ENCODE assay signal across 17 cellular contexts in the genomic region with DNA sequence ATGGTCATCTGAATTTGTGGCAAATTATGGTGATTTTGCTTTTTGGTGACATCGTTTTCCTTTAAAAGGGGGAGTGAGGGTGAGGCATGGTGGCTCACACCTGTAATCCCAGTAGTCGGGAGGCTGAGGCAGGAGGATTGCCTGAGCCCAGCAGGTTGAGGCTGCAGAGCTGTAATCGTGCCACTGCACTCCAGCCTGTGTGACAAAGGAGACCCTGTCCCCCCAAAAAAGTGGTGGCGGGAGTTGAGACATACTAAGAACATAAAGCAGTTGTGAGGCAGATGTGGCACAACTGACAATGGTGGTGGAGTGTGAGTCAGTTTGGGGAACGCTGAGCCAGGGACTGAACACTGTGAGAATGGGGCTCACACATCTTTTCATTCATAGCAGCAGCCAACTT. TPM values are rescaled to one million over a fixed set of nuclear protein-coding genes. Genes with fewer than 3 reads are reported as not detected.
DNase-seq lines count a peak whose midpoint lies in the region; ATAC-seq and TF ChIP-seq lines count a peak whose summit lies in the region.
"Had no signal": no experiment of that assay in that cellular context is flagged by ENCODE, and none has a peak within 500 bp of the region (broad histone marks: within the 10 kb centered on the region; RNA-seq: fewer than 3 reads in every experiment).

No MANE protein-coding gene starts in this region.

- H3K36me3 Mint-ChIP-seq in stimulated activated naive B cell treated with anti-CD40 and anti-IgM and Interleukin-4, amounts not matched to agents 10 μg/mL and 1 μg/mL and 100 μg/mL, for 72 hours = peaks cover 11 to 43% of the 10 kb centered on the region in 2 donors

- no peaks in the 10 kb centered on the region for H3K4me1 ChIP-seq in cardiac muscle cell (ENCODE audit: low read depth)
- no peaks in the 10 kb centered on the region for H3K4me1 ChIP-seq in right cardiac atrium (ENCODE audit: control insufficient read depth, insufficient read depth, low read length)
- H3K4me1 ChIP-seq: BE2C had no signal

- no peaks in the 10 kb centered on the region for H3K27me3 Mint-ChIP-seq in stimulated activated naive B cell treated with anti-CD40 and anti-IgM and Interleukin-4, amounts not matched to agents 10 μg/mL and 1 μg/mL and 100 μg/mL, for 72 hours
- H3K27me3 Mint-ChIP-seq: CD8-positive, alpha-beta memory T cell had no signal

- POLR2A ChIA-PET in RWPE1 (lab: Yijun Ruan, JAX; ENCODE audit: low non-redundant PET) = no interaction called here

- peak overlapping the region; percentile 25 for H3K27ac Mint-ChIP-seq in stimulated activated naive B cell treated with anti-CD40 and anti-IgM and Interleukin-4, amounts not matched to agents 10 μg/mL and 1 μg/mL and 100 μg/mL, for 72 hours

- TF ChIP-seq CTCF in cardiac muscle cell (IDR thresholded peaks at IDR 0.05; ENCODE audit: low read depth, low read length) (no peak), RWPE1 (conservative IDR thresholded peaks at IDR 0.05; ENCODE audit: low read depth) (no peak)

- H3K27me3 ChIP-seq in cardiac muscle cell (no peaks in the 10 kb centered on the region), right cardiac atrium (ENCODE audit: control insufficient read depth, insufficient read depth) (no peaks in the 10 kb centered on the region)
- H3K27me3 ChIP-seq: BE2C had no signal

- WGBS in right cardiac atrium = 90% methylated on average over 5 of the region's 5 CpGs

- DNase-seq in cardiac muscle cell (ENCODE audit: low read depth in 1 of 2, low spot score in 1 of 2) (no peak), right cardiac atrium (no peak), RWPE1 (ENCODE audit: low spot score) (no peak), left colon (no peak), DMS79 treated with DMSO at 0.1 percent for 48 hours (lab: John Stamatoyannopoulos, UW) (no peak), NCI-H226 (no peak)
- no peak for DNase-seq in stimulated activated naive B cell treated with anti-CD40 and anti-IgM and Interleukin-4, amounts not matched to agents 10 μg/mL and 1 μg/mL and 100 μg/mL, for 72 hours
- no peak for DNase-seq in activated CD8-positive, alpha-beta memory T cell treated with anti-CD3 and anti-CD28 coated beads, Interleukin-2, amount 50 U/mL, for 48 hours
- DNase-seq: BE2C; CD8-positive, alpha-beta memory T cell; EL; HCEC 1CT; NCI-H1436; NCI-H2029 treated with DMSO at 0.1 percent for 48 hours; NCI-H526; PC-9; Right ventricle myocardium superior had no signal

- H3K9me3 ChIP-seq in cardiac muscle cell (ENCODE audit: low read depth) = no peaks in the 10 kb centered on the region
- no peaks in the 10 kb centered on the region for H3K9me3 ChIP-seq in right cardiac atrium (ENCODE audit: control insufficient read depth, low read length)
- H3K9me3 ChIP-seq: BE2C had no signal

- CTCF ChIA-PET in RWPE1 (lab: Yijun Ruan, JAX) = interaction anchor here (1.3 kb wide), 1 partner anchor 67 kb away, joined by 16 read pairs; no protein-coding TSS in a partner anchor

- H3K4me3 Mint-ChIP-seq in stimulated activated naive B cell treated with anti-CD40 and anti-IgM and Interleukin-4, amounts not matched to agents 10 μg/mL and 1 μg/mL and 100 μg/mL, for 72 hours = no peak overlapping the region
- H3K4me3 Mint-ChIP-seq: CD8-positive, alpha-beta memory T cell had no signal

- H3K4me3 ChIP-seq in cardiac muscle cell (no peak overlapping the region), right cardiac atrium (ENCODE audit: low read length) (no peak overlapping the region)
- H3K4me3 ChIP-seq: PC-9 had no signal

- peaks cover 3 to 5% of the 10 kb centered on the region in 2 donors for H3K4me1 Mint-ChIP-seq in stimulated activated naive B cell treated with anti-CD40 and anti-IgM and Interleukin-4, amounts not matched to agents 10 μg/mL and 1 μg/mL and 100 μg/mL, for 72 hours

- H3K27ac ChIP-seq in cardiac muscle cell (peak overlapping the region; percentile 76), right cardiac atrium (ENCODE audit: low read length) (no peak overlapping the region), RWPE1 (peak overlapping the region; percentile 21)
- H3K27ac ChIP-seq: PC-9 had no signal

- intact Hi-C loops in right cardiac atrium (cut with DNase I) (no loop called here), left colon (cut with DNase I, micrococcal nuclease) (no loop called here)

- ATAC-seq in right cardiac atrium (no peak), left colon (peak; percentile 10)
- no peak for ATAC-seq in stimulated activated naive B cell treated with anti-CD40 and anti-IgM and Interleukin-4, amounts not matched to agents 10 μg/mL and 1 μg/mL and 100 μg/mL, for 72 hours (replicated peaks)

- H3K9me3 Mint-ChIP-seq in stimulated activated naive B cell treated with anti-CD40 and anti-IgM and Interleukin-4, amounts not matched to agents 10 μg/mL and 1 μg/mL and 100 μg/mL, for 72 hours = no peaks in the 10 kb centered on the region
- H3K9me3 Mint-ChIP-seq: CD8-positive, alpha-beta memory T cell had no signal

- H3K36me3 ChIP-seq in cardiac muscle cell = peaks cover 15% of the 10 kb centered on the region

RNA-seq across cellular contexts. Expression of a gene that starts 45.5 kb away (rescaled TPM):
- 31.1 and 50.8 TPM in 2 replicates for total RNA-seq in cardiac muscle cell
- 23.2 and 25.2 TPM in 2 replicates for polyA plus RNA-seq in cardiac muscle cell
- 10 to 100 TPM; 35.7 to 44.1 (median 39.6) TPM for total RNA-seq in right cardiac atrium
- 16.3 TPM for polyA plus RNA-seq in right cardiac atrium
- total RNA-seq in left colon = 10 to 100 TPM; 52.5 to 54.2 TPM
